ENCODE assay signal across 1 cellular context in the genomic region with DNA sequence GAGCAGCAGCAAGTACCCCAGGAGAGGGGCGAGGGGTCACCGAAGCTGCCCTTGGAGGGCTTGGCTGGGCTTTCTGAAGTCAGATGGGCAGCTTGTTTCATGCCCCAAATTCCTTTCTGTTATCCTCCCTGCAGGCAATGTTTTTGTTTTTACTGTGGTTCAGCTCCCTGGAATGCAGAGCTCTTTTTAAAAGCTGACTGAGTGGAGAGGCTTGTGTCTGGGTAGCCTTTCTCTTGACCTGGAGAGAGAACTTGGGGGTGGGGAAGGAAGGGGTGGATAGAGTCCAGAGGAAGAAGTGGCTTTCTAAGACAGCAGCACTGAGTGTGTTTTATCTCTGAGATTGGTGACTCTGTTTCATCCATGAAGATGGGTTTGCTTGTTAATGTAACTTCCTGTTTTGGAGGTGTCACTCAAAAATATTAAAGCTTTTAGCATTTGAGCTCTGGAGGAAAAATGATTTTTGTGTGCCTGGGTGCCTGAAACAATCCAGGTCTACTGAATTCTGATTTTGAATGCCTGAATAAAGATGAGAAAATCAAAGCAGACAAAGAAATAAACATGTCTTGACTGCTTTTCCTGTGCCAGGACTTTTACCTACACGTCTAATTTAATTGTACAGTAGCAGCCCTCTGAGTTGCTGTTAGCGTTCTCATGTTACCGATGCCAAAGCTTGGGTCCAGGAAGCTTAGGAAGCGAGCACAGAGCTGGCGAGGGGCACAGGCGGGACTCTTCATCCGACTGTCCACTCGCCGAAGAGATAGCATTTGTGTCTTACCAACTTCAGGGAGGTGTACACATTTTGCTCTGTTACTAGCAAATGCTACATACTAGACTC.
TF ChIP-seq lines count a peak whose summit lies in the region.

No MANE protein-coding gene starts in this region.

TF ChIP-seq in WTC11, 78 proteins besides CTCF, POLR2A, EP300 and RAD21 (continued from another document):
- TF ChIP-seq, protein P1, sequence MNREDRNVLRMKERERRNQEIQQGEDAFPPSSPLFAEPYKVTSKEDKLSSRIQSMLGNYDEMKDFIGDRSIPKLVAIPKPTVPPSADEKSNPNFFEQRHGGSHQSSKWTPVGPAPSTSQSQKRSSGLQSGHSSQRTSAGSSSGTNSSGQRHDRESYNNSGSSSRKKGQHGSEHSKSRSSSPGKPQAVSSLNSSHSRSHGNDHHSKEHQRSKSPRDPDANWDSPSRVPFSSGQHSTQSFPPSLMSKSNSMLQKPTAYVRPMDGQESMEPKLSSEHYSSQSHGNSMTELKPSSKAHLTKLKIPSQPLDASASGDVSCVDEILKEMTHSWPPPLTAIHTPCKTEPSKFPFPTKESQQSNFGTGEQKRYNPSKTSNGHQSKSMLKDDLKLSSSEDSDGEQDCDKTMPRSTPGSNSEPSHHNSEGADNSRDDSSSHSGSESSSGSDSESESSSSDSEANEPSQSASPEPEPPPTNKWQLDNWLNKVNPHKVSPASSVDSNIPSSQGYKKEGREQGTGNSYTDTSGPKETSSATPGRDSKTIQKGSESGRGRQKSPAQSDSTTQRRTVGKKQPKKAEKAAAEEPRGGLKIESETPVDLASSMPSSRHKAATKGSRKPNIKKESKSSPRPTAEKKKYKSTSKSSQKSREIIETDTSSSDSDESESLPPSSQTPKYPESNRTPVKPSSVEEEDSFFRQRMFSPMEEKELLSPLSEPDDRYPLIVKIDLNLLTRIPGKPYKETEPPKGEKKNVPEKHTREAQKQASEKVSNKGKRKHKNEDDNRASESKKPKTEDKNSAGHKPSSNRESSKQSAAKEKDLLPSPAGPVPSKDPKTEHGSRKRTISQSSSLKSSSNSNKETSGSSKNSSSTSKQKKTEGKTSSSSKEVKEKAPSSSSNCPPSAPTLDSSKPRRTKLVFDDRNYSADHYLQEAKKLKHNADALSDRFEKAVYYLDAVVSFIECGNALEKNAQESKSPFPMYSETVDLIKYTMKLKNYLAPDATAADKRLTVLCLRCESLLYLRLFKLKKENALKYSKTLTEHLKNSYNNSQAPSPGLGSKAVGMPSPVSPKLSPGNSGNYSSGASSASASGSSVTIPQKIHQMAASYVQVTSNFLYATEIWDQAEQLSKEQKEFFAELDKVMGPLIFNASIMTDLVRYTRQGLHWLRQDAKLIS (CRISPR knock-in tag; IDR thresholded peaks at IDR 0.05; ENCODE audit: borderline replicate concordance): no peak
- TF ChIP-seq ETV6 (CRISPR knock-in tag; IDR thresholded peaks at IDR 0.05) (peak; percentile 42; the same call in 1 of the 2 replicates), CREB1 (CRISPR knock-in tag; IDR thresholded peaks at IDR 0.05) (no peak), TEAD1 (CRISPR knock-in tag; IDR thresholded peaks at IDR 0.05) (peak; percentile 91; the same call in 1 of the 2 replicates)
- TF ChIP-seq, protein P2, sequence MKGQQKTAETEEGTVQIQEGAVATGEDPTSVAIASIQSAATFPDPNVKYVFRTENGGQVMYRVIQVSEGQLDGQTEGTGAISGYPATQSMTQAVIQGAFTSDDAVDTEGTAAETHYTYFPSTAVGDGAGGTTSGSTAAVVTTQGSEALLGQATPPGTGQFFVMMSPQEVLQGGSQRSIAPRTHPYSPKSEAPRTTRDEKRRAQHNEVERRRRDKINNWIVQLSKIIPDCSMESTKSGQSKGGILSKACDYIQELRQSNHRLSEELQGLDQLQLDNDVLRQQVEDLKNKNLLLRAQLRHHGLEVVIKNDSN (CRISPR knock-in tag; IDR thresholded peaks at IDR 0.05): 0 out of 2 replicates have a peak, but pooled peaks have one; percentile 17
TF ChIP-seq in WTC11: peak in this region for 6.
